In the genomic region with DNA sequence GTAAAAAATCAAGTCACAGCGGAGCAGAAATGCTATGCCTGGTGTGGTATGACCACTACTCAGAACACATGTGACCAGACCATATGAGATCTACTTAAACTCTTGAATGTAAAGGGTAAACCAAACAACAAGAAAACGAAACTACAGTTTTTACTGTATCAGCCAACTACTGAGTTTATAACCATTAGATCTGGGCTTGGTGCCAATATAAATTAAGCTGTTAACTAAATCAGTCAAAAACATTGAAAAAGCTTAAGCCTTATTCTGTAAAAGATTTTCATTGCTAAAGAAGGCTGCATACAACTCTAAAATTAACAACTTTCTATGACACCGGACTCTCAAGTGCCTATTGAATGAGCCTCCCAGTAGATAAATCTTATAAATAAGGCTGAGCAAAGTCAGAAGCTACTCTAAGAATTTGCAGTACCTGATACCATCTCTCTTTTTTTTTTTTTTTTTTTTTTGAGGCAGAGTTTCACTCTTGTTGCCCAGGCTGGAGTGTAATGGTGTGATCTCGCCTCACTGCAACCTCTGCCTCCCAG, we compare ENCODE assay signal across 1 cellular context.
TF ChIP-seq lines count a peak whose summit lies in the region.

No MANE protein-coding gene starts in this region.

TF ChIP-seq in HEK293, 187 proteins besides CTCF, POLR2A, EP300 and RAD21 (continued from another document):
- TF ChIP-seq ZNF114 (tag by site-specific recombination; IDR thresholded peaks at IDR 0.05): no peak
- no peak for TF ChIP-seq ZNF544 (tag by site-specific recombination; IDR thresholded peaks at IDR 0.05)
- no peak for TF ChIP-seq ZNF157 (tag by site-specific recombination; IDR thresholded peaks at IDR 0.05)
- no peak for TF ChIP-seq ZNF24 (tag by site-specific recombination; IDR thresholded peaks at IDR 0.05)
- TF ChIP-seq SP2 (tag by site-specific recombination; IDR thresholded peaks at IDR 0.05): no peak
- no peak for TF ChIP-seq ZNF501 (tag by site-specific recombination; IDR thresholded peaks at IDR 0.05)
- TF ChIP-seq ZNF37A (tag by site-specific recombination; IDR thresholded peaks at IDR 0.05): no peak; the same call in 1 of the 2 replicates
- no peak for TF ChIP-seq ZNF324 (tag by site-specific recombination; IDR thresholded peaks at IDR 0.05)
- peak; percentile 28; the same call in 1 of the 2 replicates for TF ChIP-seq ZNF366 (tag by site-specific recombination; conservative IDR thresholded peaks at IDR 0.05)
- TF ChIP-seq, protein P1, sequence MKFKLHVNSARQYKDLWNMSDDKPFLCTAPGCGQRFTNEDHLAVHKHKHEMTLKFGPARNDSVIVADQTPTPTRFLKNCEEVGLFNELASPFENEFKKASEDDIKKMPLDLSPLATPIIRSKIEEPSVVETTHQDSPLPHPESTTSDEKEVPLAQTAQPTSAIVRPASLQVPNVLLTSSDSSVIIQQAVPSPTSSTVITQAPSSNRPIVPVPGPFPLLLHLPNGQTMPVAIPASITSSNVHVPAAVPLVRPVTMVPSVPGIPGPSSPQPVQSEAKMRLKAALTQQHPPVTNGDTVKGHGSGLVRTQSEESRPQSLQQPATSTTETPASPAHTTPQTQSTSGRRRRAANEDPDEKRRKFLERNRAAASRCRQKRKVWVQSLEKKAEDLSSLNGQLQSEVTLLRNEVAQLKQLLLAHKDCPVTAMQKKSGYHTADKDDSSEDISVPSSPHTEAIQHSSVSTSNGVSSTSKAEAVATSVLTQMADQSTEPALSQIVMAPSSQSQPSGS (tag by site-specific recombination; IDR thresholded peaks at IDR 0.05; ENCODE audit: low read depth): no peak
- no peak for TF ChIP-seq ZNF350 (tag by site-specific recombination; IDR thresholded peaks at IDR 0.05)
- no peak for TF ChIP-seq ZNF416 (tag by site-specific recombination; IDR thresholded peaks at IDR 0.05)
- TF ChIP-seq GLIS1 (tag by site-specific recombination; IDR thresholded peaks at IDR 0.05): peak; percentile 12; the same call in 1 of the 2 replicates
- peak; percentile 26; the same call in 1 of the 2 replicates for TF ChIP-seq ZNF549 (tag by site-specific recombination; IDR thresholded peaks at IDR 0.05)
- TF ChIP-seq, protein P2, sequence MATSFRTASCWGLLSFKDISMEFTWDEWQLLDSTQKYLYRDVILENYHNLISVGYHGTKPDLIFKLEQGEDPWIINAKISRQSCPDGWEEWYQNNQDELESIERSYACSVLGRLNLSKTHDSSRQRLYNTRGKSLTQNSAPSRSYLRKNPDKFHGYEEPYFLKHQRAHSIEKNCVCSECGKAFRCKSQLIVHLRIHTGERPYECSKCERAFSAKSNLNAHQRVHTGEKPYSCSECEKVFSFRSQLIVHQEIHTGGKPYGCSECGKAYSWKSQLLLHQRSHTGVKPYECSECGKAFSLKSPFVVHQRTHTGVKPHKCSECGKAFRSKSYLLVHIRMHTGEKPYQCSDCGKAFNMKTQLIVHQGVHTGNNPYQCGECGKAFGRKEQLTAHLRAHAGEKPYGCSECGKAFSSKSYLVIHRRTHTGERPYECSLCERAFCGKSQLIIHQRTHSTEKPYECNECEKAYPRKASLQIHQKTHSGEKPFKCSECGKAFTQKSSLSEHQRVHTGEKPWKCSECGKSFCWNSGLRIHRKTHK (tag by site-specific recombination; IDR thresholded peaks at IDR 0.05): no peak
- peak; percentile 54 for TF ChIP-seq ZNF629 (tag by site-specific recombination; IDR thresholded peaks at IDR 0.05)
- TF ChIP-seq ZNF677 (tag by site-specific recombination; IDR thresholded peaks at IDR 0.05): no peak
- no peak for TF ChIP-seq ZNF23 (tag by site-specific recombination; IDR thresholded peaks at IDR 0.05; ENCODE audit: borderline replicate concordance)
- no peak for TF ChIP-seq ZNF626 (tag by site-specific recombination; IDR thresholded peaks at IDR 0.05)
- TF ChIP-seq ZBTB7A (tag by site-specific recombination; IDR thresholded peaks at IDR 0.05; ENCODE audit: low read depth): no peak
- peak; percentile 52 for TF ChIP-seq ZXDB (tag by site-specific recombination; IDR thresholded peaks at IDR 0.05)
- TF ChIP-seq, protein P3, sequence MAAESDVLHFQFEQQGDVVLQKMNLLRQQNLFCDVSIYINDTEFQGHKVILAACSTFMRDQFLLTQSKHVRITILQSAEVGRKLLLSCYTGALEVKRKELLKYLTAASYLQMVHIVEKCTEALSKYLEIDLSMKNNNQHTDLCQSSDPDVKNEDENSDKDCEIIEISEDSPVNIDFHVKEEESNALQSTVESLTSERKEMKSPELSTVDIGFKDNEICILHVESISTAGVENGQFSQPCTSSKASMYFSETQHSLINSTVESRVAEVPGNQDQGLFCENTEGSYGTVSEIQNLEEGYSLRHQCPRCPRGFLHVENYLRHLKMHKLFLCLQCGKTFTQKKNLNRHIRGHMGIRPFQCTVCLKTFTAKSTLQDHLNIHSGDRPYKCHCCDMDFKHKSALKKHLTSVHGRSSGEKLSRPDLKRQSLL (tag by site-specific recombination; IDR thresholded peaks at IDR 0.05): no peak
- TF ChIP-seq ZNF335 (tag by site-specific recombination; conservative IDR thresholded peaks at IDR 0.05): no peak
- TF ChIP-seq ZIC2 (tag by site-specific recombination; IDR thresholded peaks at IDR 0.05): no peak
- TF ChIP-seq, protein P4, sequence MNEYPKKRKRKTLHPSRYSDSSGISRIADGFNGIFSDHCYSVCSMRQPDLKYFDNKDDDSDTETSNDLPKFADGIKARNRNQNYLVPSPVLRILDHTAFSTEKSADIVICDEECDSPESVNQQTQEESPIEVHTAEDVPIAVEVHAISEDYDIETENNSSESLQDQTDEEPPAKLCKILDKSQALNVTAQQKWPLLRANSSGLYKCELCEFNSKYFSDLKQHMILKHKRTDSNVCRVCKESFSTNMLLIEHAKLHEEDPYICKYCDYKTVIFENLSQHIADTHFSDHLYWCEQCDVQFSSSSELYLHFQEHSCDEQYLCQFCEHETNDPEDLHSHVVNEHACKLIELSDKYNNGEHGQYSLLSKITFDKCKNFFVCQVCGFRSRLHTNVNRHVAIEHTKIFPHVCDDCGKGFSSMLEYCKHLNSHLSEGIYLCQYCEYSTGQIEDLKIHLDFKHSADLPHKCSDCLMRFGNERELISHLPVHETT (tag by site-specific recombination; IDR thresholded peaks at IDR 0.05): no peak
- TF ChIP-seq ZNF623 (tag by site-specific recombination; IDR thresholded peaks at IDR 0.05): no peak
- no peak for TF ChIP-seq ZNF777 (tag by site-specific recombination; IDR thresholded peaks at IDR 0.05; ENCODE audit: borderline replicate concordance)
- TF ChIP-seq ZNF121 (tag by site-specific recombination; IDR thresholded peaks at IDR 0.05): no peak
- TF ChIP-seq BCL11B (tag by site-specific recombination; IDR thresholded peaks at IDR 0.05; ENCODE audit: low read depth): peak; percentile 62; the same call in 1 of the 2 replicates
- TF ChIP-seq, protein P5, sequence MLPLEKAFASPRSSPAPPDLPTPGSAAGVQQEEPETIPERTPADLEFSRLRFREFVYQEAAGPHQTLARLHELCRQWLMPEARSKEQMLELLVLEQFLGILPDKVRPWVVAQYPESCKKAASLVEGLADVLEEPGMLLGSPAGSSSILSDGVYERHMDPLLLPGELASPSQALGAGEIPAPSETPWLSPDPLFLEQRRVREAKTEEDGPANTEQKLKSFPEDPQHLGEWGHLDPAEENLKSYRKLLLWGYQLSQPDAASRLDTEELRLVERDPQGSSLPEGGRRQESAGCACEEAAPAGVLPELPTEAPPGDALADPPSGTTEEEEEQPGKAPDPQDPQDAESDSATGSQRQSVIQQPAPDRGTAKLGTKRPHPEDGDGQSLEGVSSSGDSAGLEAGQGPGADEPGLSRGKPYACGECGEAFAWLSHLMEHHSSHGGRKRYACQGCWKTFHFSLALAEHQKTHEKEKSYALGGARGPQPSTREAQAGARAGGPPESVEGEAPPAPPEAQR (tag by site-specific recombination; IDR thresholded peaks at IDR 0.05): no peak
- no peak for TF ChIP-seq TCF7L2 (IDR thresholded peaks at IDR 0.05; ENCODE audit: borderline replicate concordance, low read depth, low read length)
- peak; percentile 88; the same call in 1 of the 2 replicates for TF ChIP-seq ZSCAN30 (tag by site-specific recombination; IDR thresholded peaks at IDR 0.05)
- TF ChIP-seq, protein P6, sequence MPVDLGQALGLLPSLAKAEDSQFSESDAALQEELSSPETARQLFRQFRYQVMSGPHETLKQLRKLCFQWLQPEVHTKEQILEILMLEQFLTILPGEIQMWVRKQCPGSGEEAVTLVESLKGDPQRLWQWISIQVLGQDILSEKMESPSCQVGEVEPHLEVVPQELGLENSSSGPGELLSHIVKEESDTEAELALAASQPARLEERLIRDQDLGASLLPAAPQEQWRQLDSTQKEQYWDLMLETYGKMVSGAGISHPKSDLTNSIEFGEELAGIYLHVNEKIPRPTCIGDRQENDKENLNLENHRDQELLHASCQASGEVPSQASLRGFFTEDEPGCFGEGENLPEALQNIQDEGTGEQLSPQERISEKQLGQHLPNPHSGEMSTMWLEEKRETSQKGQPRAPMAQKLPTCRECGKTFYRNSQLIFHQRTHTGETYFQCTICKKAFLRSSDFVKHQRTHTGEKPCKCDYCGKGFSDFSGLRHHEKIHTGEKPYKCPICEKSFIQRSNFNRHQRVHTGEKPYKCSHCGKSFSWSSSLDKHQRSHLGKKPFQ (tag by site-specific recombination; IDR thresholded peaks at IDR 0.05): peak; percentile 90
